Comparison of ENCODE assay signal across 1 cellular context in genomic region chr2:9630001-9630749, GRCh38.
TF ChIP-seq lines count a peak whose summit lies in the region.

No MANE protein-coding gene starts in this region.

TF ChIP-seq in HepG2, 621 proteins besides CTCF, POLR2A, EP300 and RAD21 (continued from another document and continues in another):
- TF ChIP-seq PAXIP1 (CRISPR knock-in tag; conservative IDR thresholded peaks at IDR 0.05) (no peak), ZFAT (CRISPR knock-in tag; conservative IDR thresholded peaks at IDR 0.05) (no peak), ZNF296 (CRISPR knock-in tag; conservative IDR thresholded peaks at IDR 0.05) (peak; percentile 88; the same call in 1 of the 2 replicates), ZNF629 (CRISPR knock-in tag; conservative IDR thresholded peaks at IDR 0.05) (no peak), TAF1 (CRISPR knock-in tag; IDR thresholded peaks at IDR 0.05) (0 out of 2 replicates have a peak, but pooled peaks have one; percentile 1), SP1 (IDR thresholded peaks at IDR 0.05) (no peak), SP1 (CRISPR knock-in tag; IDR thresholded peaks at IDR 0.05) (0 out of 2 replicates have a peak, but pooled peaks have one; percentile 40), ZNF660 (CRISPR knock-in tag; IDR thresholded peaks at IDR 0.05; ENCODE audit: borderline replicate concordance, low read depth) (no peak), PRPF4 (IDR thresholded peaks at IDR 0.05; ENCODE audit: low read depth, low read length, poor library complexity, severe bottlenecking) (no peak), ZNF703 (CRISPR knock-in tag; IDR thresholded peaks at IDR 0.05; ENCODE audit: borderline replicate concordance) (0 out of 2 replicates have a peak, but pooled peaks have one; percentile 37), GRHL1 (CRISPR knock-in tag; conservative IDR thresholded peaks at IDR 0.05) (no peak), NRL (CRISPR knock-in tag; IDR thresholded peaks at IDR 0.05; ENCODE audit: borderline replicate concordance) (peak; percentile 71; the same call in 1 of the 2 replicates), FOXJ3 (CRISPR knock-in tag; IDR thresholded peaks at IDR 0.05; ENCODE audit: borderline replicate concordance) (no peak), KDM1A (CRISPR knock-in tag; IDR thresholded peaks at IDR 0.05) (no peak), ZBTB4 (CRISPR knock-in tag; IDR thresholded peaks at IDR 0.05; ENCODE audit: borderline replicate concordance) (no peak), IRF9 (CRISPR knock-in tag; IDR thresholded peaks at IDR 0.05; ENCODE audit: borderline replicate concordance) (peak; percentile 80; the same call in 1 of the 2 replicates), SNAPC2 (CRISPR knock-in tag; IDR thresholded peaks at IDR 0.05) (no peak; the same call in 1 of the 2 replicates), SMC3 (IDR thresholded peaks at IDR 0.05; ENCODE audit: low read length) (no peak), ZNF274 (CRISPR knock-in tag; IDR thresholded peaks at IDR 0.05) (peak; percentile 42; the same call in 1 of the 2 replicates), MXD1 (CRISPR knock-in tag; IDR thresholded peaks at IDR 0.05) (peak; percentile 62; the same call in 1 of the 2 replicates), ZNF367 (CRISPR knock-in tag; IDR thresholded peaks at IDR 0.05; ENCODE audit: borderline replicate concordance) (no peak; the same call in 1 of the 2 replicates), ZNF552 (CRISPR knock-in tag; IDR thresholded peaks at IDR 0.05; ENCODE audit: borderline replicate concordance) (peak; percentile 17; the same call in 1 of the 2 replicates), ZNF207 (IDR thresholded peaks at IDR 0.05; ENCODE audit: borderline replicate concordance) (no peak), ZBTB43 (CRISPR knock-in tag; conservative IDR thresholded peaks at IDR 0.05) (0 out of 2 replicates have a peak, but pooled peaks have one; percentile 30), ZNF446 (CRISPR knock-in tag; IDR thresholded peaks at IDR 0.05) (peak; percentile 76), ZNF780A (CRISPR knock-in tag; IDR thresholded peaks at IDR 0.05) (no peak), ZNF605 (CRISPR knock-in tag; IDR thresholded peaks at IDR 0.05) (0 out of 2 replicates have a peak, but pooled peaks have one; percentile 7), HMG20B (CRISPR knock-in tag; conservative IDR thresholded peaks at IDR 0.05) (no peak), PRDM15 (CRISPR knock-in tag; IDR thresholded peaks at IDR 0.05) (peak; percentile 76), HNRNPUL1 (IDR thresholded peaks at IDR 0.05; ENCODE audit: low read depth, low read length) (no peak), NFKB2 (CRISPR knock-in tag; IDR thresholded peaks at IDR 0.05; ENCODE audit: borderline replicate concordance) (peak; percentile 62; the same call in 1 of the 2 replicates), CHD4 (IDR thresholded peaks at IDR 0.05; ENCODE audit: borderline replicate concordance, low read length) (no peak), MTF2 (CRISPR knock-in tag; IDR thresholded peaks at IDR 0.05; ENCODE audit: borderline replicate concordance) (no peak), ZNF879 (CRISPR knock-in tag; IDR thresholded peaks at IDR 0.05) (peak; percentile 88; the same call in 1 of the 2 replicates), ZNF142 (CRISPR knock-in tag; IDR thresholded peaks at IDR 0.05) (peak; percentile 49; the same call in 1 of the 2 replicates), MATR3 (CRISPR knock-in tag; IDR thresholded peaks at IDR 0.05) (no peak), ZNF136 (CRISPR knock-in tag; IDR thresholded peaks at IDR 0.05; ENCODE audit: low read depth) (no peak), THAP11 (CRISPR knock-in tag; IDR thresholded peaks at IDR 0.05) (no peak)
